ENCODE assay signal across 15 cellular contexts in genomic region chrX:8846271-8846670, GRCh38. TPM values are rescaled to one million over a fixed set of nuclear protein-coding genes. Genes with fewer than 3 reads are reported as not detected.
DNase-seq lines count a peak whose midpoint lies in the region; TF ChIP-seq lines count a peak whose summit lies in the region.
"Had no signal": no experiment of that assay in that cellular context is flagged by ENCODE, and none has a peak within 500 bp of the region (broad histone marks: within the 10 kb centered on the region; RNA-seq: fewer than 3 reads in every experiment).

No MANE protein-coding gene starts in this region.

- no peak for TF ChIP-seq CTCF in Caco-2 (IDR thresholded peaks at IDR 0.05; ENCODE audit: insufficient read depth in 1 of 2, low read depth in 1 of 2, low read length in 1 of 2, severe bottlenecking in 1 of 2, unreplicated experiment in 1 of 2)
- TF ChIP-seq CTCF in epithelial cell of proximal tubule (conservative IDR thresholded peaks at IDR 0.05; ENCODE audit: low read depth, low read length): no peak
- no peak for TF ChIP-seq CTCF in nephron (IDR thresholded peaks at IDR 0.05; ENCODE audit: unreplicated experiment in 3 of 3)
- TF ChIP-seq CTCF in colonic mucosa (IDR thresholded peaks at IDR 0.05): no peak

- H3K27ac ChIP-seq in colonic mucosa: no peak overlapping the region
- H3K27ac ChIP-seq: BLaER1 treated with 17β-estradiol and CSF1 and Interleukin-3, amounts not matched to agents 10 nM and 100 nM had no signal

- H3K9me3 ChIP-seq in Caco-2 (no peaks in the 10 kb centered on the region), colonic mucosa (no peaks in the 10 kb centered on the region)
- H3K9me3 ChIP-seq: BLaER1 treated with 17β-estradiol and CSF1 and Interleukin-3, amounts not matched to agents 10 nM and 100 nM had no signal

- H3K4me3 Mint-ChIP-seq in Caco-2 (ENCODE audit: unreplicated experiment) (peak overlapping the region; percentile 77), nephron (no peak overlapping the region)

- no peaks in the 10 kb centered on the region for H3K27me3 Mint-ChIP-seq in Caco-2 (ENCODE audit: insufficient read depth, unreplicated experiment)
- no peaks in the 10 kb centered on the region for H3K27me3 Mint-ChIP-seq in nephron (ENCODE audit: low read depth)

- H3K27ac Mint-ChIP-seq in Caco-2 (ENCODE audit: unreplicated experiment) (peak overlapping the region; percentile 92), nephron (peak overlapping the region; percentile 19 to 66 (median 63))

- no peaks in the 10 kb centered on the region for H3K36me3 ChIP-seq in Caco-2 (ENCODE audit: control insufficient read depth, insufficient read depth, low read length)
- no peaks in the 10 kb centered on the region for H3K36me3 ChIP-seq in colonic mucosa
- H3K36me3 ChIP-seq: BLaER1 treated with 17β-estradiol and CSF1 and Interleukin-3, amounts not matched to agents 10 nM and 100 nM had no signal

- H3K4me3 ChIP-seq in Caco-2 (ENCODE audit: low read depth, low read length): peak overlapping the region; percentile 40
- no peak overlapping the region for H3K4me3 ChIP-seq in epithelial cell of proximal tubule (ENCODE audit: low read depth, low read length)
- no peak overlapping the region for H3K4me3 ChIP-seq in colonic mucosa
- H3K4me3 ChIP-seq: BLaER1 treated with 17β-estradiol and CSF1 and Interleukin-3, amounts not matched to agents 10 nM and 100 nM had no signal

- H3K9ac ChIP-seq in colonic mucosa (ENCODE audit: low read depth in 2 of 2, low read length in 2 of 2): no peak overlapping the region
- H3K9ac ChIP-seq: BLaER1 treated with 17β-estradiol and CSF1 and Interleukin-3, amounts not matched to agents 10 nM and 100 nM had no signal

- H3K4me1 Mint-ChIP-seq in Caco-2 (ENCODE audit: low read depth, unreplicated experiment): peaks cover 20% of the 10 kb centered on the region
- H3K4me1 Mint-ChIP-seq in nephron: peaks cover 25% of the 10 kb centered on the region

- H3K4me1 ChIP-seq in Caco-2 (peaks cover 37% of the 10 kb centered on the region), colonic mucosa (no peaks in the 10 kb centered on the region)
- H3K4me1 ChIP-seq: BLaER1 treated with 17β-estradiol and CSF1 and Interleukin-3, amounts not matched to agents 10 nM and 100 nM had no signal

- no TSS peak for BruUV-seq in Caco-2 (replicated peaks; lab: Mats Ljungman, UMichigan)

- H3K36me3 Mint-ChIP-seq in Caco-2 (ENCODE audit: insufficient read depth, unreplicated experiment) (peaks cover 16% of the 10 kb centered on the region), nephron (ENCODE audit: low read depth) (no peaks in the 10 kb centered on the region)

- DNase-seq in Caco-2 (no peak), HK-2 (ENCODE audit: unreplicated experiment) (peak; percentile 54), epithelial cell of proximal tubule (ENCODE audit: low read depth) (peak; percentile 74), colonic mucosa (no peak), AML-193 (lab: John Stamatoyannopoulos, UW) (no peak)
- no peak for DNase-seq in NK-92 treated with Interleukin-12 subunit alpha and Interleukin-12 subunit beta, amount 100 ng/mL, for 24 hours (lab: John Stamatoyannopoulos, UW)
- DNase-seq: MV-4-11, NCI-H1436 treated with DMSO at 0.1 percent for 48 hours, NCI-H446, NCI-H774, SIG-M5 had no signal

- intact Hi-C loops in Caco-2 (cut with micrococcal nuclease; ENCODE audit: unreplicated experiment) (loop anchor here (10.0 kb wide), 1 partner anchor 619 kb away; the partner anchor contains the start of gene TBL1X), colonic mucosa (cut with DNase I) (no loop called here)

- CTCF ChIA-PET in Caco-2 (lab: Charles Lee): no interaction called here

- H3K9me3 Mint-ChIP-seq in Caco-2 (ENCODE audit: unreplicated experiment) (no peaks in the 10 kb centered on the region), nephron (peaks cover 7% of the 10 kb centered on the region)

- POLR2A ChIA-PET in Caco-2 (lab: Charles Lee): no interaction called here

- no peaks in the 10 kb centered on the region for H3K27me3 ChIP-seq in Caco-2 (replicated peaks; ENCODE audit: control insufficient read depth, insufficient read depth, low read length)
- no peaks in the 10 kb centered on the region for H3K27me3 ChIP-seq in colonic mucosa
- H3K27me3 ChIP-seq: BLaER1 treated with 17β-estradiol and CSF1 and Interleukin-3, amounts not matched to agents 10 nM and 100 nM had no signal

RNA-seq across cellular contexts. Expression of gene FAM9A, which starts 45.1 kb away (rescaled TPM):
- total RNA-seq in Caco-2 (2022): not detected in 2 replicates
- total RNA-seq in epithelial cell of proximal tubule: not detected in 2 replicates
- not detected for total RNA-seq in colonic mucosa
- total RNA-seq: Daoy, H1 had no signal

Comparison
In these comparisons a context has a peak if more than half of its experiments do, and no peak if none do; other contexts are left out.
1. DNase-seq: peak in HK-2 (single experiment) and epithelial cell of proximal tubule (single experiment); none in Caco-2 (0 of 2), colonic mucosa (single experiment), NK-92 treated with Interleukin-12 subunit alpha and Interleukin-12 subunit beta, amount 100 ng/mL, for 24 hours (single experiment) and AML-193 (0 of 2).